ENCODE assay signal across 8 cellular contexts in the genomic region with DNA sequence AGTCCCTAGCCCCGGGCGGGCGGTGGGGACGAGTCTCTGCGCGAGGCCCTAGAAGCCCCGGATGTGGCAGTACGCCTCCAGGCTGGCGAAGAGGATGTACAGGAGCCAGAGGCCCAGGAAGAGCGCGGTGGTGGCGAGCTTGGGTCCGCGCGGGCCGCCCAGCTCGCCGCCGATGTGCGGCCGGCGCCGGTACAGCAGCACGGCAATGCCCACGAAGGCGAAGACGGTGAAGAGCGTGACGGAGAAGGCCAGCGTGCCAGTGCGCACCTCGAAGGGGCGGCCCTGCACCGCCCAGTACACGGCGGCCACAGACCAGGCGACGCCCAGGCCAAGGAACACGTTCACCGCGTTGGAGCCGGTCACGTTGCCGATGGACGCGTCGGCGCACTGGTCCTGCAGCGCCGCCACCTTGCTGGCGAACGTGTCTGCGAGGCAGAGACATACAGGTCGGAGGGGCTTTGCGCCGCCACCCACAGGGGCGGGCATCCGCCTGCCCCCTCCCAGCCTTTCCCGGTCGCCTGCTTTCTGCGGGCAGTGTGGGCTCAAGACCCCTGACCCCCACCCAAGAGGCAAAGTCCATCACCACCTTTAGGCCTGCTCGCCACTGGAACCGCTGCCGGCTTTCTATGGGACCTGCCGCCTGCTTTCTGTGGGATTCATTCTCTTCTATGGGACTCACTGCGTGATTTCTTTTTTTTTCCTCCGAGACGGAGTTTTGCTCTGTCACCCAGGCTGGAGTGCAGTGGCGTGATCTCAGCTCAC. TPM values are rescaled to one million over a fixed set of nuclear protein-coding genes. Genes with fewer than 3 reads are reported as not detected.
A peak's percentile ranks its signal among the peaks of the same experiment; 100 is the strongest.
DNase-seq lines count a peak whose midpoint lies in the region; TF ChIP-seq lines count a peak whose summit lies in the region.

No MANE protein-coding gene starts in this region.

- intact Hi-C loops in CD14-positive monocyte (cut with micrococcal nuclease): loop anchor here in 1 of 2 donors (10.0 kb wide), 1 partner anchor 85 kb away; the partner anchor contains the start of gene NAPA

- peaks cover 15 to 46% (median 40%) of the 10 kb centered on the region in 3 donors for H3K27me3 Mint-ChIP-seq in CD14-positive monocyte (ENCODE audit: low read depth in 3 of 3)

- peaks cover 0 to 2% of the 10 kb centered on the region in 2 donors for H3K36me3 Mint-ChIP-seq in CD14-positive monocyte

- H3K4me3 ChIP-seq in epithelial cell of proximal tubule (ENCODE audit: low read depth, low read length) (peak overlapping the region; percentile 8), neural cell (ENCODE audit: low read length) (no peak overlapping the region)

- H3K4me3 Mint-ChIP-seq in CD14-positive monocyte: peak overlapping the region; percentile 34 to 87

- no peak overlapping the region for H3K4me2 ChIP-seq in neural cell (ENCODE audit: low read length)

- peak overlapping the region; percentile 20 for H3K9ac ChIP-seq in neural cell (ENCODE audit: low read length)

- H3K27me3 ChIP-seq in neural cell (ENCODE audit: insufficient read depth, low read depth, low read length): peaks cover 20% of the 10 kb centered on the region

- no peak for TF ChIP-seq RAD21 in neural cell (conservative IDR thresholded peaks at IDR 0.05)

- no peak overlapping the region for H3K27ac ChIP-seq in neural cell (ENCODE audit: low read length)

- H4K20me1 ChIP-seq in neural cell (ENCODE audit: insufficient read depth): no peaks in the 10 kb centered on the region

- H2AFZ ChIP-seq in neural cell (ENCODE audit: low read depth, low read length): no peak overlapping the region

- H3K9me3 ChIP-seq in neural cell (ENCODE audit: low read length): no peaks in the 10 kb centered on the region

- peaks cover 7% of the 10 kb centered on the region for H3K4me1 Mint-ChIP-seq in CD14-positive monocyte

- DNase-seq in CD14-positive monocyte (ENCODE audit: low spot score) (no peak), NCI-H146 treated with DMSO at 0.1 percent for 48 hours (lab: John Stamatoyannopoulos, UW; ENCODE audit: unreplicated experiment) (peak; percentile 46), epithelial cell of proximal tubule (ENCODE audit: low read depth) (no peak), A172 (ENCODE audit: low spot score) (no peak), cortex of kidney (lab: John Stamatoyannopoulos, UW) (no peak), cerebellum (ENCODE audit: low spot score) (no peak), amniotic stem cell (lab: John Stamatoyannopoulos, UW) (no peak)

- H3K36me3 ChIP-seq in neural cell (ENCODE audit: insufficient read depth, low read length): no peaks in the 10 kb centered on the region

- H3K9me2 ChIP-seq in neural cell (ENCODE audit: insufficient read depth, low read length): no peaks in the 10 kb centered on the region

- H3K79me2 ChIP-seq in neural cell (replicated peaks; ENCODE audit: insufficient read depth, low read length): no peaks in the 10 kb centered on the region

- H3K9me3 Mint-ChIP-seq in CD14-positive monocyte: peaks cover 0 to 17% (median 8%) of the 10 kb centered on the region in 7 donors

- H3F3A ChIP-seq in neural cell (ENCODE audit: insufficient read depth, low read length, poor library complexity, severe bottlenecking): peaks cover 6% of the 10 kb centered on the region

- TF ChIP-seq EP300 in neural cell (conservative IDR thresholded peaks at IDR 0.05; ENCODE audit: poor library complexity, severe bottlenecking): no peak

- TF ChIP-seq CTCF in CD14-positive monocyte (IDR thresholded peaks at IDR 0.05) (peak; percentile 44), epithelial cell of proximal tubule (conservative IDR thresholded peaks at IDR 0.05; ENCODE audit: low read depth, low read length) (peak; percentile 2), neural cell (IDR thresholded peaks at IDR 0.05; ENCODE audit: poor library complexity, severe bottlenecking) (no peak)

- peak overlapping the region in 1 of 7 donors; percentile 80 for H3K27ac Mint-ChIP-seq in CD14-positive monocyte

TF ChIP-seq in neural cell, 6 proteins besides CTCF, POLR2A, EP300 and RAD21:
- TF ChIP-seq TAF1 (IDR thresholded peaks at IDR 0.05; ENCODE audit: low read depth): no peak
- TF ChIP-seq POLR2AphosphoS5 (IDR thresholded peaks at IDR 0.05): no peak
- TF ChIP-seq MXI1 (conservative IDR thresholded peaks at IDR 0.05; ENCODE audit: poor library complexity, severe bottlenecking): no peak
- no peak for TF ChIP-seq SMC3 (conservative IDR thresholded peaks at IDR 0.05; ENCODE audit: poor library complexity)
- TF ChIP-seq, protein P1, sequence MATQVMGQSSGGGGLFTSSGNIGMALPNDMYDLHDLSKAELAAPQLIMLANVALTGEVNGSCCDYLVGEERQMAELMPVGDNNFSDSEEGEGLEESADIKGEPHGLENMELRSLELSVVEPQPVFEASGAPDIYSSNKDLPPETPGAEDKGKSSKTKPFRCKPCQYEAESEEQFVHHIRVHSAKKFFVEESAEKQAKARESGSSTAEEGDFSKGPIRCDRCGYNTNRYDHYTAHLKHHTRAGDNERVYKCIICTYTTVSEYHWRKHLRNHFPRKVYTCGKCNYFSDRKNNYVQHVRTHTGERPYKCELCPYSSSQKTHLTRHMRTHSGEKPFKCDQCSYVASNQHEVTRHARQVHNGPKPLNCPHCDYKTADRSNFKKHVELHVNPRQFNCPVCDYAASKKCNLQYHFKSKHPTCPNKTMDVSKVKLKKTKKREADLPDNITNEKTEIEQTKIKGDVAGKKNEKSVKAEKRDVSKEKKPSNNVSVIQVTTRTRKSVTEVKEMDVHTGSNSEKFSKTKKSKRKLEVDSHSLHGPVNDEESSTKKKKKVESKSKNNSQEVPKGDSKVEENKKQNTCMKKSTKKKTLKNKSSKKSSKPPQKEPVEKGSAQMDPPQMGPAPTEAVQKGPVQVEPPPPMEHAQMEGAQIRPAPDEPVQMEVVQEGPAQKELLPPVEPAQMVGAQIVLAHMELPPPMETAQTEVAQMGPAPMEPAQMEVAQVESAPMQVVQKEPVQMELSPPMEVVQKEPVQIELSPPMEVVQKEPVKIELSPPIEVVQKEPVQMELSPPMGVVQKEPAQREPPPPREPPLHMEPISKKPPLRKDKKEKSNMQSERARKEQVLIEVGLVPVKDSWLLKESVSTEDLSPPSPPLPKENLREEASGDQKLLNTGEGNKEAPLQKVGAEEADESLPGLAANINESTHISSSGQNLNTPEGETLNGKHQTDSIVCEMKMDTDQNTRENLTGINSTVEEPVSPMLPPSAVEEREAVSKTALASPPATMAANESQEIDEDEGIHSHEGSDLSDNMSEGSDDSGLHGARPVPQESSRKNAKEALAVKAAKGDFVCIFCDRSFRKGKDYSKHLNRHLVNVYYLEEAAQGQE (IDR thresholded peaks at IDR 0.05; ENCODE audit: borderline replicate concordance): no peak
- no peak for TF ChIP-seq EZH2 (IDR thresholded peaks at IDR 0.05; ENCODE audit: borderline replicate concordance, insufficient read depth, low read length, poor library complexity, severe bottlenecking)

RNA-seq across cellular contexts. Expression of gene MEIS3, which starts 10.9 kb away (rescaled TPM):
- polyA plus RNA-seq in CD14-positive monocyte (not detected), neural cell (357 and 379 TPM in 2 replicates)
- total RNA-seq in epithelial cell of proximal tubule (0.29 TPM in 1 of 2 replicates, not detected in the other), cerebellum (36.2 TPM)
- polyA minus RNA-seq in neural cell: 171 and 197 TPM in 2 replicates
- total RNA-seq in A172 (2014; rRNA removed; shearing (Covaris generic)): 27.5 and 31.9 TPM in 2 replicates

RNA-seq across cellular contexts. Expression of gene SLC8A2, which starts 41.5 kb away (rescaled TPM):
- polyA plus RNA-seq in CD14-positive monocyte (not detected), neural cell (14.1 and 18.3 TPM in 2 replicates)
- total RNA-seq in epithelial cell of proximal tubule (not detected in 2 replicates), cerebellum (26.5 TPM)
- polyA minus RNA-seq in neural cell: 35.7 and 51.1 TPM in 2 replicates
- not detected in 2 replicates for total RNA-seq in A172 (2014; rRNA removed; shearing (Covaris generic))

RNA-seq across cellular contexts. Expression of gene KPTN, which starts 53.8 kb away (rescaled TPM):
- polyA plus RNA-seq in CD14-positive monocyte (1 to 10 TPM; 9.5 to 9.7 TPM), neural cell (23.8 and 30.8 TPM in 2 replicates)
- total RNA-seq in epithelial cell of proximal tubule (3.2 TPM in 2 replicates), cerebellum (5.9 TPM)
- 10.5 and 11.0 TPM in 2 replicates for polyA minus RNA-seq in neural cell
- 3.0 and 4.2 TPM in 2 replicates for total RNA-seq in A172 (2014; rRNA removed; shearing (Covaris generic))

Comparison
In these comparisons a context has a peak if more than half of its experiments do, and no peak if none do; other contexts are left out.
1. RNA of gene MEIS3, which starts 10.9 kb away (total RNA-seq): 36.2 TPM in cerebellum (single experiment) and 27.5 to 31.9 TPM in A172; 0.29 TPM in epithelial cell of proximal tubule; every median in the first group is over 10 times any median in the second.
2. RNA of gene SLC8A2, which starts 41.5 kb away (total RNA-seq): 26.5 TPM in cerebellum (single experiment); not detected in epithelial cell of proximal tubule and not detected in A172; every median in the first group is over 10 times any median in the second.